ENCODE assay signal across 16 cellular contexts in the genomic region with DNA sequence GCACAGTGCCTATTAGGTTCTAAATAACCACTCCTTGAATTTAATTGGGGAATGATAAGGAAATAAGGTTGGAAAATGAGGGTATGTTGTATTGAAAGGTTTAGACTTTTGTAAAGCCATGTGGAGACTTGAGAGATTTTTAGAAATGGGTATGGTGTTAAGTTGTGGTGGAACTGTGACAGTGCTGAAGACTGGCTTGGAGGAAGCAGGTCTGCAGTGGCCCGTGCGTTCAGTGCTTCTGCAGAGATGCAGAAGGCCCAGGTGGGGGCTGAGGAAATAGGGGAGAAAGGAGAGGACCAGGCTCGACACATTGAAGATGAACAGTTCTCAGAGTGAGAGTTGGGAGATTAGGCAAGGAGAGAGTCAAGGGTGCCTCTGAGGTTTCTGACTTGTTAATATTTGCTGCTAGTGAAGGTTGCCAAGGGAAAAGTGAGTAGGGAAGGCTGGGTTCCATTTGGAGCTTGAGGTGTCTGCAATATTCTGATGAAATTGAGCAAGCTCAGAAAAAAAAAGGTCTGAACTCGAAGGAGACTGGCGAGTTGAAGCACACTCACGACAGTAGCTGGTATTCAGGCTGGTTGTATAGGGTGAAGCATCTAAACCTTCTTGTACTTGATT. TPM values are rescaled to one million over a fixed set of nuclear protein-coding genes. Genes with fewer than 3 reads are reported as not detected.
"Had no signal": no experiment of that assay in that cellular context is flagged by ENCODE, and none has a peak within 500 bp of the region (broad histone marks: within the 10 kb centered on the region; RNA-seq: fewer than 3 reads in every experiment).

No MANE protein-coding gene starts in this region.

- H3K27ac ChIP-seq: dorsolateral prefrontal cortex, esophagus muscularis mucosa, upper lobe of left lung had no signal

- H3K9me3 ChIP-seq: esophagus muscularis mucosa, upper lobe of left lung had no signal

- H3K4me3 Mint-ChIP-seq: T-helper 2 cell treated with Interferon-gamma antibody and Interleukin-4, amounts not matched to agents 5 μg/mL and 100 μg/mL, for 36 hours had no signal

- DNase-seq: activated CD4-positive, CD25-positive, alpha-beta regulatory T cell treated with anti-CD3 and anti-CD28 coated beads, Interleukin-2, amount 50 U/mL, for 72 hours; activated CD8-positive, alpha-beta memory T cell treated with anti-CD3 and anti-CD28 coated beads for 24 hours; aorta; dorsolateral prefrontal cortex; glutamatergic neuron; naive B cell; stimulated activated naive CD8-positive, alpha-beta T cell treated with anti-CD3 and anti-CD28 coated beads, Interleukin-15, Interleukin-2, amounts not matched to agents 100 U/mL and 50 U/mL, for 24 hours; upper lobe of left lung had no signal

- ATAC-seq: sciatic nerve had no signal

- H3K4me1 ChIP-seq: upper lobe of left lung had no signal

- H3K27me3 ChIP-seq: dorsolateral prefrontal cortex, esophagus muscularis mucosa, upper lobe of left lung had no signal

- H3K9me3 Mint-ChIP-seq: naive B cell; T-helper 2 cell treated with Interferon-gamma antibody and Interleukin-4, amounts not matched to agents 5 μg/mL and 100 μg/mL, for 36 hours had no signal

- H3K27me3 Mint-ChIP-seq: naive B cell had no signal

- H3K27ac Mint-ChIP-seq: T-helper 2 cell treated with Interferon-gamma antibody and Interleukin-4, amounts not matched to agents 5 μg/mL and 100 μg/mL, for 36 hours had no signal

- H3K4me3 ChIP-seq: dorsolateral prefrontal cortex, esophagus muscularis mucosa, lung, upper lobe of left lung had no signal

RNA-seq across cellular contexts. Expression of gene SAG, which starts 25.5 kb away (rescaled TPM):
- total RNA-seq: aorta, bronchial epithelial cell, esophagus muscularis mucosa, fibroblast of villous mesenchyme, osteoblast, sciatic nerve, temporal lobe had no signal
- polyA plus RNA-seq: aorta had no signal
